In genomic region chr19:6279931-6280591, GRCh38 we compare ENCODE assay signal across 8 cellular contexts. TPM values are rescaled to one million over a fixed set of nuclear protein-coding genes. Genes with fewer than 3 reads are reported as not detected.
DNase-seq lines count a peak whose midpoint lies in the region; ATAC-seq and TF ChIP-seq lines count a peak whose summit lies in the region.

MLLT1 (minus strand) TSS chr19:6279975; CDS start chr19:6279784, 191 bp downstream.

- peak within 1 kb of the TSS; percentile 82 to 91 for H3K27ac Mint-ChIP-seq in T-cell

- TF ChIP-seq EP300 in upper lobe of left lung (IDR thresholded peaks at IDR 0.05), result no peak

- peak; percentile 94 for ATAC-seq in HG02759 (IDR thresholded peaks at IDR 0.05; ENCODE audit: unreplicated experiment)
- ATAC-seq in T-cell (replicated peaks in 1 of 4), result peak; percentile 92 to 94 (median 92)
- peak; percentile 93 to 99 (median 98) for ATAC-seq in heart left ventricle
- peak; percentile 96 to 99 for ATAC-seq in upper lobe of left lung (ENCODE audit: low FRiP score in 2 of 2)

- no peaks in the 10 kb centered on the region for H3K27me3 Mint-ChIP-seq in T-cell

- intact Hi-C loops in heart left ventricle (cut with DNase I) (loop anchor here in 8 of 10 donors (1.0 to 10.0 kb wide), 8 partner anchors 43 to 233 kb away; partner anchors contain the start of gene ALKBH7 (in 1 of the 8)), posterior cingulate gyrus (cut with DNase I) (loop anchor here (1.0 to 5.0 kb wide), 3 partner anchors 39 to 82 kb away; partner anchors contain the start of gene CLPP)

- POLR2A ChIA-PET in T-cell (lab: Charles Lee), result interaction anchor here in 1 of 2 donors (0.7 kb wide), 1 partner anchor 93 kb away, joined by 5 read pairs; the partner anchor contains the start of gene ALKBH7

- peak within 1 kb of the TSS; percentile 25 for H3K27ac ChIP-seq in adipose tissue (ENCODE audit: low read depth, low read length)
- H3K27ac ChIP-seq in heart left ventricle, result peak within 1 kb of the TSS in 11 of 12 donors; percentile 44 to 90 (median 81)
- H3K27ac ChIP-seq in upper lobe of left lung, result peak within 1 kb of the TSS; percentile 88 to 94 (median 92)

- H3K9me3 ChIP-seq in heart left ventricle (no peaks in the 10 kb centered on the region), upper lobe of left lung (no peaks in the 10 kb centered on the region)

- CTCF ChIA-PET in T-cell (lab: Charles Lee), result interaction anchor here (0.6 to 0.7 kb wide), 2 partner anchors 569 to 583 kb away, joined by 3 to 4 read pairs; no protein-coding TSS in a partner anchor

- no peaks in the 10 kb centered on the region for H3K27me3 ChIP-seq in heart left ventricle
- no peaks in the 10 kb centered on the region for H3K27me3 ChIP-seq in upper lobe of left lung

- WGBS in adipose tissue, 3 donors, result 5 to 6% (median 5%) methylated on average over 49 to 66 of the region's 66 CpGs
- 4 to 29% (median 7%) methylated on average over 8 to 65 of the region's 66 CpGs for WGBS in heart left ventricle, 4 donors
- 7 to 34% methylated on average over 8 to 36 of the region's 66 CpGs for WGBS in upper lobe of left lung, 2 donors

- DNase-seq in NCI-H1436 (lab: John Stamatoyannopoulos, UW), result peak; percentile 93
- DNase-seq in T-cell, result peak; percentile 84 to 96 (median 89)
- DNase-seq in heart left ventricle, result peak; percentile 98 to 99 (median 98)
- DNase-seq in posterior cingulate gyrus, result peak; percentile 98 to 100 (median 99)
- peak; percentile 97 to 100 for DNase-seq in upper lobe of left lung

- TF ChIP-seq POLR2A in heart left ventricle (IDR thresholded peaks at IDR 0.05) (peak in 1 of 2 donors; percentile 46), upper lobe of left lung (IDR thresholded peaks at IDR 0.05) (peak in 1 of 4 donors; percentile 61)

- H3K4me3 Mint-ChIP-seq in T-cell, result peak within 1 kb of the TSS; percentile 81 to 88 (median 88)

- H3K4me1 Mint-ChIP-seq in T-cell, result peaks cover 41 to 46% (median 43%) of the 10 kb centered on the region in 3 donors

- no peaks in the 10 kb centered on the region for H3K36me3 Mint-ChIP-seq in T-cell

- H3K4me1 ChIP-seq in heart left ventricle (peaks cover 8 to 48% (median 37%) of the 10 kb centered on the region in 12 donors), upper lobe of left lung (peaks cover 37 to 48% (median 40%) of the 10 kb centered on the region in 4 donors)

- no peaks in the 10 kb centered on the region for H3K9me3 Mint-ChIP-seq in T-cell

- peak within 1 kb of the TSS; percentile 50 to 97 (median 84) for H3K4me3 ChIP-seq in heart left ventricle
- peak within 1 kb of the TSS; percentile 88 to 94 (median 92) for H3K4me3 ChIP-seq in upper lobe of left lung

- H3K36me3 ChIP-seq in heart left ventricle (no peaks in the 10 kb centered on the region), upper lobe of left lung (no peaks in the 10 kb centered on the region)

- TF ChIP-seq CTCF in GM12873 (IDR thresholded peaks at IDR 0.05; ENCODE audit: insufficient read depth, low read depth, low read length, missing control alignments) (peak; percentile 79), heart left ventricle (IDR thresholded peaks at IDR 0.05) (peak; percentile 56 to 91 (median 82)), upper lobe of left lung (IDR thresholded peaks at IDR 0.05) (peak; percentile 60 to 97 (median 72))

RNA-seq across cellular contexts. Expression of gene MLLT1, which starts in this region (rescaled TPM):
- 10 to 100 TPM; 31.4 to 59.8 (median 57.2) TPM for total RNA-seq in T-cell
- polyA plus RNA-seq in adipose tissue, result 10 to 100 TPM; 19.3 to 41.7 (median 37.5) TPM
- 10 to 100 TPM; 21.0 to 45.9 (median 34.9) TPM for total RNA-seq in heart left ventricle
- polyA plus RNA-seq in heart left ventricle, result 10 to 100 TPM; 17.8 to 38.2 TPM
- total RNA-seq in upper lobe of left lung, result 10 to 100 TPM; 22.1 to 98.9 (median 49.3) TPM

Comparison
In these comparisons a context has a peak if more than half of its experiments do, and no peak if none do; other contexts are left out.
1. Peak in every context shown above with its lines: DNase-seq, ATAC-seq, H3K4me3 ChIP-seq and H3K27ac ChIP-seq.
2. H3K27ac ChIP-seq: peak in every context shown above with its lines; median percentile 92 in upper lobe of left lung; 81 in heart left ventricle; 25 in adipose tissue.